In genomic region chr20:51385941-51386530, GRCh38 we compare ENCODE assay signal across 8 cellular contexts.
A peak's percentile ranks its signal among the peaks of the same experiment; 100 is the strongest.
DNase-seq lines count a peak whose midpoint lies in the region; ATAC-seq, FAIRE-seq and TF ChIP-seq lines count a peak whose summit lies in the region.

No MANE protein-coding gene starts in this region.

- H3K27ac Mint-ChIP-seq in HFFc6: no peak overlapping the region
- H3K27ac Mint-ChIP-seq in T-helper 1 cell treated with Interleukin-12 subunit alpha and Interleukin-12 subunit beta and Interleukin-4 antibody, amounts not matched to agents 30 μg/mL and 1 μg/mL, for 36 hours: peak overlapping the region; percentile 33
- no peak overlapping the region for H3K27ac Mint-ChIP-seq in endothelial cell (ENCODE audit: unreplicated experiment)
- no peak overlapping the region for H3K27ac Mint-ChIP-seq in neural crest cell (ENCODE audit: unreplicated experiment)

- no peak for DNase-seq in D721Med (ENCODE audit: insufficient read length, low spot score)
- peak; percentile 25 for DNase-seq in HFFc6
- peak; percentile 52 for DNase-seq in endothelial cell (ENCODE audit: low spot score)
- DNase-seq in neural crest cell (ENCODE audit: low read depth, low spot score): peak; percentile 16
- DNase-seq in GDM1 (lab: John Stamatoyannopoulos, UW): no peak

- H3K27me3 Mint-ChIP-seq in HFFc6 (ENCODE audit: insufficient read depth) (no peaks in the 10 kb centered on the region), endothelial cell (ENCODE audit: unreplicated experiment) (peaks cover 2% of the 10 kb centered on the region), neural crest cell (ENCODE audit: low read depth) (peaks cover 5% of the 10 kb centered on the region)
- H3K27me3 Mint-ChIP-seq in T-helper 1 cell treated with Interleukin-12 subunit alpha and Interleukin-12 subunit beta and Interleukin-4 antibody, amounts not matched to agents 30 μg/mL and 1 μg/mL, for 36 hours (ENCODE audit: low read depth): no peaks in the 10 kb centered on the region

- H3K4me1 Mint-ChIP-seq in HFFc6 (ENCODE audit: low read depth): peaks cover 63% of the 10 kb centered on the region
- peaks cover 67% of the 10 kb centered on the region for H3K4me1 Mint-ChIP-seq in T-helper 1 cell treated with Interleukin-12 subunit alpha and Interleukin-12 subunit beta and Interleukin-4 antibody, amounts not matched to agents 30 μg/mL and 1 μg/mL, for 36 hours (ENCODE audit: low read depth)
- H3K4me1 Mint-ChIP-seq in endothelial cell (ENCODE audit: unreplicated experiment): peaks cover 33% of the 10 kb centered on the region
- H3K4me1 Mint-ChIP-seq in neural crest cell: no peaks in the 10 kb centered on the region

- no peak for FAIRE-seq in D721Med (lab: Jason Lieb, UNC)

- no peaks in the 10 kb centered on the region for H3K9me3 Mint-ChIP-seq in HFFc6
- no peaks in the 10 kb centered on the region for H3K9me3 Mint-ChIP-seq in T-helper 1 cell treated with Interleukin-12 subunit alpha and Interleukin-12 subunit beta and Interleukin-4 antibody, amounts not matched to agents 30 μg/mL and 1 μg/mL, for 36 hours
- no peaks in the 10 kb centered on the region for H3K9me3 Mint-ChIP-seq in endothelial cell (ENCODE audit: unreplicated experiment)
- H3K9me3 Mint-ChIP-seq in neural crest cell: no peaks in the 10 kb centered on the region

- no peak for ATAC-seq in HG03521 (IDR thresholded peaks at IDR 0.05; ENCODE audit: unreplicated experiment)
- no peak for ATAC-seq in HG03280 (IDR thresholded peaks at IDR 0.05; ENCODE audit: unreplicated experiment)

- TF ChIP-seq CTCF in D721Med (IDR thresholded peaks at IDR 0.05; ENCODE audit: insufficient read depth, missing control alignments) (peak; percentile 17), HFFc6 (IDR thresholded peaks at IDR 0.05) (peak; percentile 80), endothelial cell (IDR thresholded peaks at IDR 0.05; ENCODE audit: unreplicated experiment) (peak; percentile 53), neural crest cell (conservative IDR thresholded peaks at IDR 0.05) (peak; percentile 60)

- H3K36me3 Mint-ChIP-seq in HFFc6 (ENCODE audit: low read depth) (no peaks in the 10 kb centered on the region), endothelial cell (ENCODE audit: low read depth, unreplicated experiment) (no peaks in the 10 kb centered on the region), neural crest cell (ENCODE audit: low read depth) (no peaks in the 10 kb centered on the region)
- H3K36me3 Mint-ChIP-seq in T-helper 1 cell treated with Interleukin-12 subunit alpha and Interleukin-12 subunit beta and Interleukin-4 antibody, amounts not matched to agents 30 μg/mL and 1 μg/mL, for 36 hours (ENCODE audit: low read depth): peaks cover 53% of the 10 kb centered on the region

- H3K4me3 Mint-ChIP-seq in HFFc6 (no peak overlapping the region), endothelial cell (ENCODE audit: unreplicated experiment) (no peak overlapping the region), neural crest cell (no peak overlapping the region)
- H3K4me3 Mint-ChIP-seq in T-helper 1 cell treated with Interleukin-12 subunit alpha and Interleukin-12 subunit beta and Interleukin-4 antibody, amounts not matched to agents 30 μg/mL and 1 μg/mL, for 36 hours: no peak overlapping the region

Comparison
In these comparisons a context has a peak if more than half of its experiments do, and no peak if none do; other contexts are left out.
1. DNase-seq: peak in HFFc6 (single experiment), endothelial cell (single experiment) and neural crest cell (single experiment); none in D721Med (single experiment) and GDM1 (single experiment).
2. CTCF ChIP-seq: peak in every context shown above with its lines; median percentile 80 in HFFc6; 60 in neural crest cell; 53 in endothelial cell; 17 in D721Med.